Comparison of ENCODE assay signal across 8 cellular contexts in the genomic region with DNA sequence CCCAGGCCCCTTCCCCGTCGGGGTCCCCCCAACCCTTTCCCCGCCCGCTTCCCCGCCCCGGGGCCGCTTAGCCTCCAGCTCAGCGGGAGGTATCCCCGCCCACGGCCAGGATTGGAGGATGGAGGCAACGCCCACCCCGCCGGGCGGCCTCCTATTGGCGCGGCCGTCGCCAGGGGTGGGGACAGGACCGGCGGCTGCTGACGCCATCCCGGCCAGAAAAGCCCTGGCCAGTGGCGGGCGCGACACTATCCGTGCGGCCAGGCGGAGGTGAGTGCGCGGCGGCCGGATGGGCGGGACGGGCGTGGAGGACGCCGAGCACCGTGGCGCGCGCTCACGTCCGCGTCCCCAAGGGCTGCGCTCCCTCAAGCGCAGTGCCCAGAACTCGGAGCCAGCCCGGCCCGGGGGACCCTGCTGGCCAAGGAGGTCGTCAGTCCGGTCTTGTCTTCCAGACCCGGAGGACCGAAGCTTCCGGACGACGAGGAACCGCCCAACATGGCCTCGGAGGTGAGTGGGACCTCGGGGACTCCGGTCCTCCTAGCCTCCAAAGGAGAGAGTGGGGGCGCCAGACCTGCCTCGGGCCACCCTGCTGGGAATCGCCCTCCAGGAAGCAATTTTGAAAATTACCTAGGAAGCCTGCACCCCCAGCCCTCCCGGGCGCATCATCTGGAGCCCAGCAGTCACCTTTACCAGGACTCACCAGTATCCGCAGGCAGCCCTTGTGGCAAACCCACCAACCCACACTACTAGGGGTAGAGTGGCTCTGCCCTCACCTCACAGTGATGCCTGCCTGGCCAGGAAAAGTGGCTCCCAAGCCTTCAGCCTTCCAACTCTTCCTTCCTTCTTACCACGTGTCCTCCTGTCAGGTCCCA. TPM values are rescaled to one million over a fixed set of nuclear protein-coding genes. Genes with fewer than 3 reads are reported as not detected.
DNase-seq lines count a peak whose midpoint lies in the region; ATAC-seq and TF ChIP-seq lines count a peak whose summit lies in the region.

A gene (plus strand): TSS at position 230 of the 869 bp plus-strand sequence. CDS start 263 bp downstream, at position 493.

- peak within 1 kb of the TSS; percentile 73 to 91 for H3K9ac ChIP-seq in mucosa of rectum (ENCODE audit: low read depth in 1 of 2, low read length in 2 of 2)

- H3K4me3 ChIP-seq in epithelial cell of proximal tubule (ENCODE audit: low read depth, low read length): peak within 1 kb of the TSS; percentile 99
- peak within 1 kb of the TSS; percentile 84 to 96 for H3K4me3 ChIP-seq in mucosa of rectum (ENCODE audit: low read length in 2 of 2)

- H3K27me3 ChIP-seq in mucosa of rectum (ENCODE audit: control insufficient read depth in 2 of 2, insufficient read depth in 2 of 2, low read length in 2 of 2): no peaks in the 10 kb centered on the region

- H3K9me3 ChIP-seq in mucosa of rectum (ENCODE audit: control insufficient read depth in 2 of 2, low read length in 2 of 2): no peaks in the 10 kb centered on the region

- peaks cover 16% of the 10 kb centered on the region in 2 donors for H3K4me1 ChIP-seq in mucosa of rectum (ENCODE audit: control insufficient read depth in 2 of 2, insufficient read depth in 2 of 2, low read length in 2 of 2)

- ATAC-seq in GM21526 (IDR thresholded peaks at IDR 0.05; ENCODE audit: low FRiP score, unreplicated experiment): peak; percentile 96

- peak within 1 kb of the TSS; percentile 74 to 82 for H3K27ac ChIP-seq in mucosa of rectum (ENCODE audit: low read depth in 2 of 2, low read length in 2 of 2)

- DNase-seq in DMS 273 treated with DMSO at 0.1 percent for 48 hours (lab: John Stamatoyannopoulos, UW): peak; percentile 67
- DNase-seq in HuH-7.5 (ENCODE audit: low spot score): peak; percentile 99
- DNase-seq in OCI-M2 (lab: John Stamatoyannopoulos, UW; ENCODE audit: unreplicated experiment): peak; percentile 30
- DNase-seq in activated T-cell treated with anti-CD3 and anti-CD28 coated beads, Interleukin-2, amount 50 U/mL, for 1 hour: peak; percentile 88
- DNase-seq in epithelial cell of proximal tubule (ENCODE audit: low read depth): no peak
- DNase-seq in stimulated activated CD8-positive, alpha-beta memory T cell treated with anti-CD3 and anti-CD28 coated beads, Interleukin-4, amount 100 ng/mL, for 4 hours (ENCODE audit: low read depth in 2 of 2, low spot score in 1 of 2): peak; percentile 67 to 74

- TF ChIP-seq CTCF in epithelial cell of proximal tubule (conservative IDR thresholded peaks at IDR 0.05; ENCODE audit: low read depth, low read length): no peak

- H3K36me3 ChIP-seq in mucosa of rectum (ENCODE audit: control insufficient read depth in 2 of 2, insufficient read depth in 2 of 2, low read length in 2 of 2): peaks cover 3% of the 10 kb centered on the region in 2 donors

RNA-seq across cellular contexts. Expression of the gene that starts here (rescaled TPM):
- total RNA-seq in epithelial cell of proximal tubule: 39.7 and 71.4 TPM in 2 replicates
